Comparison of ENCODE assay signal across 8 cellular contexts in genomic region chr3:71579934-71580318, GRCh38. TPM values are rescaled to one million over a fixed set of nuclear protein-coding genes. Genes with fewer than 3 reads are reported as not detected.
DNase-seq lines count a peak whose midpoint lies in the region; ATAC-seq and TF ChIP-seq lines count a peak whose summit lies in the region.

No MANE protein-coding gene starts in this region.

- H3K4me3 ChIP-seq in HL-60 (replicated peaks; ENCODE audit: insufficient read depth, low read length), result peak overlapping the region; percentile 75

- peaks cover 12% of the 10 kb centered on the region for H3K4me1 Mint-ChIP-seq in activated T-helper 17 cell treated with anti-CD3 and anti-CD28 coated beads, Interleukin-2, amount 50 U/mL, for 72 hours

- peak overlapping the region; percentile 94 for H3K4me3 Mint-ChIP-seq in activated T-helper 17 cell treated with anti-CD3 and anti-CD28 coated beads, Interleukin-2, amount 50 U/mL, for 72 hours

- no peaks in the 10 kb centered on the region for H3K9me3 Mint-ChIP-seq in activated T-helper 17 cell treated with anti-CD3 and anti-CD28 coated beads, Interleukin-2, amount 50 U/mL, for 72 hours

- TF ChIP-seq CTCF in HL-60 (IDR thresholded peaks at IDR 0.05; ENCODE audit: insufficient read depth, low read length), result no peak

- no peak overlapping the region for H3K27ac Mint-ChIP-seq in activated T-helper 17 cell treated with anti-CD3 and anti-CD28 coated beads, Interleukin-2, amount 50 U/mL, for 72 hours

- peaks cover 42% of the 10 kb centered on the region for H3K36me3 Mint-ChIP-seq in activated T-helper 17 cell treated with anti-CD3 and anti-CD28 coated beads, Interleukin-2, amount 50 U/mL, for 72 hours (ENCODE audit: low read depth)

- DNase-seq in AG08396 (ENCODE audit: low spot score), result peak; percentile 24
- DNase-seq in HL-60 (ENCODE audit: low read depth in 1 of 2, low spot score in 1 of 2), result peak; percentile 59 to 70
- DNase-seq in medulla oblongata (ENCODE audit: extremely low spot score), result peak; percentile 46
- DNase-seq in NCI-H2196 (lab: John Stamatoyannopoulos, UW; ENCODE audit: unreplicated experiment), result no peak
- no peak for DNase-seq in NCI-H1694 treated with DMSO at 0.1 percent for 48 hours (lab: John Stamatoyannopoulos, UW)

- no peak for ATAC-seq in activated T-helper 17 cell treated with anti-CD3 and anti-CD28 coated beads, Interleukin-2, amount 50 U/mL, for 72 hours (replicated peaks)
- ATAC-seq in GM21786 (IDR thresholded peaks at IDR 0.05; ENCODE audit: unreplicated experiment), result no peak
- no peak for ATAC-seq in HG02870 (IDR thresholded peaks at IDR 0.05; ENCODE audit: unreplicated experiment)

- H3K27me3 Mint-ChIP-seq in activated T-helper 17 cell treated with anti-CD3 and anti-CD28 coated beads, Interleukin-2, amount 50 U/mL, for 72 hours, result no peaks in the 10 kb centered on the region

- no peaks in the 10 kb centered on the region for H3K27me3 ChIP-seq in HL-60 (ENCODE audit: insufficient read depth, poor library complexity, severe bottlenecking)

- peak overlapping the region; percentile 98 for H3K27ac ChIP-seq in HL-60 (replicated peaks)

RNA-seq across cellular contexts. Expression of gene FOXP1, which starts 3.6 kb away (rescaled TPM):
- 100 to 1,000 TPM; 101 to 171 TPM for total RNA-seq in activated T-helper 17 cell treated with anti-CD3 and anti-CD28 coated beads, Interleukin-2, amount 50 U/mL, for 72 hours

Comparison
In these comparisons a context has a peak if more than half of its experiments do, and no peak if none do; other contexts are left out.
1. DNase-seq: peak in AG08396 (single experiment), HL-60 (2 of 2) and medulla oblongata (single experiment); none in NCI-H2196 (single experiment) and NCI-H1694 treated with DMSO at 0.1 percent for 48 hours (single experiment).